In genomic region chr7:72709909-72710308, GRCh38 we compare ENCODE assay signal across 23 cellular contexts.
"Had no signal": no experiment of that assay in that cellular context is flagged by ENCODE, and none has a peak within 500 bp of the region (broad histone marks: within the 10 kb centered on the region; RNA-seq: fewer than 3 reads in every experiment).

No MANE protein-coding gene starts in this region.

- H3K9me3 Mint-ChIP-seq: mesothelial cell of epicardium, natural killer cell had no signal

- H3K27ac Mint-ChIP-seq: activated naive CD4-positive, alpha-beta T cell treated with anti-CD3 and anti-CD28 coated beads for 36 hours; activated naive CD8-positive, alpha-beta T cell treated with anti-CD3 and anti-CD28 coated beads, Interleukin-2, amount 10 ng/mL, durations not matched to agents 7 days and 5 days; dendritic cell treated with granulocyte-macrophage colony-stimulating factor and Interleukin-4, amounts not matched to agents 40 ng/mL and 50 ng/mL, for 4 days; natural killer cell; stimulated activated effector memory CD8-positive, alpha-beta T cell treated with anti-CD3 and anti-CD28 coated beads, Interleukin-12 subunit alpha, Interleukin-12 subunit beta, amount 100 ng/mL, for 72 hours; stimulated activated naive CD8-positive, alpha-beta T cell treated with anti-CD3 and anti-CD28 coated beads, Interleukin-15, amount 100 ng/mL, for 72 hours had no signal

- H3K4me3 Mint-ChIP-seq: activated naive CD4-positive, alpha-beta T cell treated with anti-CD3 and anti-CD28 coated beads for 36 hours; activated naive CD8-positive, alpha-beta T cell treated with anti-CD3 and anti-CD28 coated beads, Interleukin-2, amount 10 ng/mL, durations not matched to agents 7 days and 5 days; dendritic cell treated with granulocyte-macrophage colony-stimulating factor and Interleukin-4, amounts not matched to agents 40 ng/mL and 50 ng/mL, for 4 days; mesothelial cell of epicardium; natural killer cell; stimulated activated effector memory CD8-positive, alpha-beta T cell treated with anti-CD3 and anti-CD28 coated beads, Interleukin-12 subunit alpha, Interleukin-12 subunit beta, amount 100 ng/mL, for 72 hours; stimulated activated naive CD8-positive, alpha-beta T cell treated with anti-CD3 and anti-CD28 coated beads, Interleukin-15, amount 100 ng/mL, for 72 hours had no signal

- ATAC-seq: body of pancreas; foreskin keratinocyte; natural killer cell; right lobe of liver; stimulated activated effector memory CD8-positive, alpha-beta T cell treated with anti-CD3 and anti-CD28 coated beads, Interleukin-12 subunit alpha, Interleukin-12 subunit beta, amount 100 ng/mL, for 72 hours; stimulated activated naive CD8-positive, alpha-beta T cell treated with anti-CD3 and anti-CD28 coated beads, Interleukin-15, amount 100 ng/mL, for 72 hours had no signal

- H3K27me3 ChIP-seq: body of pancreas, foreskin keratinocyte, right lobe of liver, tibial artery had no signal

- H3K4me1 Mint-ChIP-seq: natural killer cell; stimulated activated effector memory CD8-positive, alpha-beta T cell treated with anti-CD3 and anti-CD28 coated beads, Interleukin-12 subunit alpha, Interleukin-12 subunit beta, amount 100 ng/mL, for 72 hours; stimulated activated naive CD8-positive, alpha-beta T cell treated with anti-CD3 and anti-CD28 coated beads, Interleukin-15, amount 100 ng/mL, for 72 hours had no signal

- FAIRE-seq: endometrium, small intestine had no signal

- DNase-seq: activated CD4-positive, alpha-beta T cell treated with anti-CD3 and anti-CD28 coated beads for 4 hours; activated CD4-positive, alpha-beta T cell treated with anti-CD3 and anti-CD28 coated beads, Interleukin-2, amount 50 U/mL, for 48 hours; activated CD4-positive, CD25-positive, alpha-beta regulatory T cell; activated naive CD4-positive, alpha-beta T cell treated with anti-CD3 and anti-CD28 coated beads for 36 hours; activated naive CD8-positive, alpha-beta T cell treated with anti-CD3 and anti-CD28 coated beads, Interleukin-2, amount 10 ng/mL, durations not matched to agents 7 days and 5 days; activated T-cell treated with anti-CD3 and anti-CD28 coated beads, Interleukin-2, amount 50 U/mL, for 48 hours; body of pancreas; effector CD4-positive, alpha-beta T cell; foreskin keratinocyte; left ventricle myocardium inferior; mammary epithelial cell; natural killer cell; posterior cingulate gyrus; right lobe of liver; small intestine; stimulated activated CD4-positive, alpha-beta T cell treated with anti-CD3 and anti-CD28 coated beads, Interleukin-2, amount 100 ng/mL, for 24 hours; stimulated activated naive CD8-positive, alpha-beta T cell treated with anti-CD3 and anti-CD28 coated beads, Interleukin-15, amount 100 ng/mL, for 72 hours; T-helper 9 cell; tibial artery had no signal

- H3K36me3 Mint-ChIP-seq: natural killer cell had no signal

- H3K4me1 ChIP-seq: body of pancreas, foreskin keratinocyte, right lobe of liver, tibial artery had no signal

- H3K36me3 ChIP-seq: left ventricle myocardium inferior, right lobe of liver had no signal

- H3K27ac ChIP-seq: body of pancreas, foreskin keratinocyte, left ventricle myocardium inferior, right lobe of liver, tibial artery had no signal

- H3K27me3 Mint-ChIP-seq: activated naive CD8-positive, alpha-beta T cell treated with anti-CD3 and anti-CD28 coated beads, Interleukin-2, amount 10 ng/mL, durations not matched to agents 7 days and 5 days; dendritic cell treated with granulocyte-macrophage colony-stimulating factor and Interleukin-4, amounts not matched to agents 40 ng/mL and 50 ng/mL, for 4 days; stimulated activated naive CD8-positive, alpha-beta T cell treated with anti-CD3 and anti-CD28 coated beads, Interleukin-15, amount 100 ng/mL, for 72 hours had no signal

- H3K9me3 ChIP-seq: body of pancreas, left ventricle myocardium inferior, right lobe of liver, tibial artery had no signal

- H3K4me3 ChIP-seq: body of pancreas, left ventricle myocardium inferior, right lobe of liver, tibial artery had no signal
